ENCODE assay signal across 26 cellular contexts in the genomic region with DNA sequence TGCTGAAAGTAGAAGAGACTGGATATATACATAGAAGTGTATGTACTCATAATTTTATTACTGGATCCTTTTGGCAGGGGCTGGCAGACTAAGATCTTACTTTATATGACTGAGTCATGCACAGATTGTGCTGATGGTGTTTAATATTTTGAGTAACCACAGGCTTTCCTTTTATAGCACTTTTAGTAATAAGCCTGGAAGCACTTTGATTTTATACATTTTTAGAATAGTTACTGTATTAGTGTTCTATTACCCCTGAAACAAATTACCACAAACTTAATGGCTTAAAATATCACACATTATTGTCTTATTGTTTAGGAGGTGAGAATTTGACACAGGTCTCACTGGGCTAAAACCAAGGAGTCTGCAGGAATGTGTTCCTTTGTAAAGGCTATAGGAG.
"Had no signal": no experiment of that assay in that cellular context is flagged by ENCODE, and none has a peak within 500 bp of the region (broad histone marks: within the 10 kb centered on the region; RNA-seq: fewer than 3 reads in every experiment).

No MANE protein-coding gene starts in this region.

- H3K27ac Mint-ChIP-seq: activated B cell treated with CpG ODN at 0.5 μM for 24 hours; activated CD4-positive, alpha-beta T cell treated with anti-CD3 and anti-CD28 coated beads for 36 hours; activated naive CD4-positive, alpha-beta T cell treated with anti-CD3 and anti-CD28 coated beads, Interleukin-2, amount 50 U/mL, for 72 hours; activated T-cell treated with anti-CD3 and anti-CD28 coated beads, Interleukin-2, amount 50 U/mL, for 24 hours; activated T-helper 17 cell treated with anti-CD3 and anti-CD28 coated beads, Interleukin-2, amount 50 U/mL, for 72 hours; natural killer cell treated with Interleukin-12 subunit alpha and Interleukin-12 subunit beta and Interleukin-15 and Interleukin-18, amount 100 ng/mL, for 72 hours; stimulated activated effector memory CD8-positive, alpha-beta T cell treated with anti-CD3 and anti-CD28 coated beads, Interleukin-12 subunit alpha, Interleukin-12 subunit beta, amount 100 ng/mL, for 72 hours; stimulated activated naive CD8-positive, alpha-beta T cell treated with anti-CD3 and anti-CD28 coated beads, Interleukin-15, amount 100 ng/mL, for 72 hours had no signal

- DNase-seq: activated B cell treated with CpG ODN at 0.5 μM for 24 hours; activated CD4-positive, alpha-beta T cell treated with anti-CD3 and anti-CD28 coated beads for 36 hours; activated CD4-positive, alpha-beta T cell treated with anti-CD3 and anti-CD28 coated beads, Interleukin-2, amount 50 U/mL, for 4 hours; activated CD8-positive, alpha-beta memory T cell treated with anti-CD3 and anti-CD28 coated beads for 24 hours; activated CD8-positive, alpha-beta memory T cell treated with anti-CD3 and anti-CD28 coated beads, Interleukin-2, amount 50 U/mL, for 4 hours; activated T-cell treated with anti-CD3 and anti-CD28 coated beads, Interleukin-2, amount 50 U/mL, for 24 hours; adrenal gland; erythroblast; hippocampal formation; left ventricle myocardium superior; ovary; right cardiac atrium; stimulated activated CD4-positive, alpha-beta T cell treated with anti-CD3 and anti-CD28 coated beads, Interleukin-1b, Interleukin-23, amount 100 ng/mL, for 48 hours; stimulated activated naive CD8-positive, alpha-beta T cell treated with anti-CD3 and anti-CD28 coated beads, Interleukin-15, amount 100 ng/mL, for 72 hours; T-helper 1 cell; T-helper 9 cell; transverse colon; uterus had no signal

- ATAC-seq: activated CD4-positive, alpha-beta T cell treated with anti-CD3 and anti-CD28 coated beads for 36 hours; activated naive CD4-positive, alpha-beta T cell treated with anti-CD3 and anti-CD28 coated beads, Interleukin-2, amount 50 U/mL, for 72 hours; activated T-helper 17 cell treated with anti-CD3 and anti-CD28 coated beads, Interleukin-2, amount 50 U/mL, for 72 hours; left ventricle myocardium superior; natural killer cell treated with Interleukin-12 subunit alpha and Interleukin-12 subunit beta and Interleukin-15 and Interleukin-18, amount 100 ng/mL, for 72 hours; right cardiac atrium; stimulated activated effector memory CD8-positive, alpha-beta T cell treated with anti-CD3 and anti-CD28 coated beads, Interleukin-12 subunit alpha, Interleukin-12 subunit beta, amount 100 ng/mL, for 72 hours; stimulated activated naive CD8-positive, alpha-beta T cell treated with anti-CD3 and anti-CD28 coated beads, Interleukin-15, amount 100 ng/mL, for 72 hours had no signal

- H3K36me3 ChIP-seq: adrenal gland, ascending aorta, cardiac muscle cell, neutrophil, ovary, prostate gland, transverse colon, uterus had no signal

- H3K27me3 ChIP-seq: adrenal gland, ascending aorta, cardiac muscle cell, neutrophil, ovary, transverse colon, uterus had no signal

- H3K4me1 Mint-ChIP-seq: activated B cell treated with CpG ODN at 0.5 μM for 24 hours; activated CD4-positive, alpha-beta T cell treated with anti-CD3 and anti-CD28 coated beads for 36 hours; activated T-helper 17 cell treated with anti-CD3 and anti-CD28 coated beads, Interleukin-2, amount 50 U/mL, for 72 hours; stimulated activated effector memory CD8-positive, alpha-beta T cell treated with anti-CD3 and anti-CD28 coated beads, Interleukin-12 subunit alpha, Interleukin-12 subunit beta, amount 100 ng/mL, for 72 hours; stimulated activated naive CD8-positive, alpha-beta T cell treated with anti-CD3 and anti-CD28 coated beads, Interleukin-15, amount 100 ng/mL, for 72 hours had no signal

- H3K9me3 ChIP-seq: adrenal gland, ascending aorta, neutrophil, ovary, prostate gland, transverse colon, uterus had no signal

- H3K4me1 ChIP-seq: adrenal gland, ascending aorta, prostate gland, transverse colon, uterus had no signal

- H3K36me3 Mint-ChIP-seq: activated naive CD4-positive, alpha-beta T cell treated with anti-CD3 and anti-CD28 coated beads, Interleukin-2, amount 50 U/mL, for 72 hours; natural killer cell treated with Interleukin-12 subunit alpha and Interleukin-12 subunit beta and Interleukin-15 and Interleukin-18, amount 100 ng/mL, for 72 hours; stimulated activated effector memory CD8-positive, alpha-beta T cell treated with anti-CD3 and anti-CD28 coated beads, Interleukin-12 subunit alpha, Interleukin-12 subunit beta, amount 100 ng/mL, for 72 hours had no signal

- H3K27me3 Mint-ChIP-seq: activated B cell treated with CpG ODN at 0.5 μM for 24 hours; activated CD4-positive, alpha-beta T cell treated with anti-CD3 and anti-CD28 coated beads for 36 hours; activated T-cell treated with anti-CD3 and anti-CD28 coated beads, Interleukin-2, amount 50 U/mL, for 24 hours; activated T-helper 17 cell treated with anti-CD3 and anti-CD28 coated beads, Interleukin-2, amount 50 U/mL, for 72 hours; natural killer cell treated with Interleukin-12 subunit alpha and Interleukin-12 subunit beta and Interleukin-15 and Interleukin-18, amount 100 ng/mL, for 72 hours; stimulated activated naive CD8-positive, alpha-beta T cell treated with anti-CD3 and anti-CD28 coated beads, Interleukin-15, amount 100 ng/mL, for 72 hours had no signal

- H3K27ac ChIP-seq: adrenal gland, ascending aorta, cardiac muscle cell, neutrophil, ovary, prostate gland, transverse colon, uterus had no signal

- H3K4me3 ChIP-seq: adrenal gland, ascending aorta, cardiac muscle cell, ovary, prostate gland, transverse colon, uterus had no signal

- H3K4me3 Mint-ChIP-seq: activated B cell treated with CpG ODN at 0.5 μM for 24 hours; activated CD4-positive, alpha-beta T cell treated with anti-CD3 and anti-CD28 coated beads for 36 hours; activated T-cell treated with anti-CD3 and anti-CD28 coated beads, Interleukin-2, amount 50 U/mL, for 24 hours; activated T-helper 17 cell treated with anti-CD3 and anti-CD28 coated beads, Interleukin-2, amount 50 U/mL, for 72 hours; natural killer cell treated with Interleukin-12 subunit alpha and Interleukin-12 subunit beta and Interleukin-15 and Interleukin-18, amount 100 ng/mL, for 72 hours; stimulated activated effector memory CD8-positive, alpha-beta T cell treated with anti-CD3 and anti-CD28 coated beads, Interleukin-12 subunit alpha, Interleukin-12 subunit beta, amount 100 ng/mL, for 72 hours; stimulated activated naive CD8-positive, alpha-beta T cell treated with anti-CD3 and anti-CD28 coated beads, Interleukin-15, amount 100 ng/mL, for 72 hours had no signal
